8 cellular contexts compared by ENCODE assay signal in the genomic region with DNA sequence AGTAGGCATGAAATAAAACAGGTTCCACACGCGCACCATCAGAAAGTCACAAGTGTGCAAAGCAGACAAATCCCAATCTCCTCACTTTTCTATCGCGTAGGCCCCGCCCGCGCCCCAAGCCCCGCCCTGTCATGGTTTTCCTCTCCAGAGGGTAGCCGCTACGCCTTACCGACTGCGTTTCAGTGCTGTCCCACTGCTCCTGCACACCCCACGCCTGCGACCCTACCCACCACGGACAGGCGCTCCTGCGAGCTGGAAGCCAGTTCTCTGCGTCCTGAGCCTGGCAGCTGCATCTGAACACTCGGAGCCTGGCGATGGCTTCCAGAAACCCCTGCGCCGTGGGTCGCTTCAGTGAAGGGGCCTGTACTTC. TPM values are rescaled to one million over a fixed set of nuclear protein-coding genes. Genes with fewer than 3 reads are reported as not detected.
A peak's percentile ranks its signal among the peaks of the same experiment; 100 is the strongest.
DNase-seq lines count a peak whose midpoint lies in the region; ATAC-seq, FAIRE-seq and TF ChIP-seq lines count a peak whose summit lies in the region.

No MANE protein-coding gene starts in this region.

- H3K36me3 ChIP-seq in GM12878 (ENCODE audit: control insufficient read depth in 2 of 2, insufficient read depth in 2 of 2, low read length in 1 of 2), result no peaks in the 10 kb centered on the region

- no peak overlapping the region for H3K27ac ChIP-seq in GM12878 (ENCODE audit: control insufficient read depth, insufficient read depth)

- RAD21 ChIA-PET in GM12878 (lab: Charles Lee; ENCODE audit: unreplicated experiment), result no interaction called here

- in situ Hi-C loops in GM12878 (cut with MboI), result no loop called here

- H4K20me1 ChIP-seq in GM12878 (ENCODE audit: control insufficient read depth, insufficient read depth), result no peaks in the 10 kb centered on the region

- H3K27me3 ChIP-seq in GM12878 (replicated peaks in 1 of 2; ENCODE audit: control insufficient read depth in 2 of 2, insufficient read depth in 2 of 2, low read length in 1 of 2), result no peaks in the 10 kb centered on the region

- no peak for TF ChIP-seq POLR2A in GM12878 (IDR thresholded peaks at IDR 0.05; ENCODE audit: low read depth, low read length)

- CTCF ChIA-PET in GM12878 (lab: Yijun Ruan, JAX), result no interaction called here

- H3K79me2 ChIP-seq in GM12878 (ENCODE audit: control insufficient read depth, insufficient read depth, low read length), result no peaks in the 10 kb centered on the region

- POLR2A ChIA-PET in GM12878 (lab: Charles Lee), result no interaction called here

- no peak for FAIRE-seq in GM12878 (lab: Jason Lieb, UNC)

- peak overlapping the region; percentile 51; the same call in 1 of the 2 replicates for H3K9ac ChIP-seq in GM12878 (ENCODE audit: control insufficient read depth, insufficient read depth, low read length)

- H2AFZ ChIP-seq in GM12878 (ENCODE audit: control insufficient read depth, low read depth, low read length), result peak overlapping the region; percentile 82

- WGBS in GM12878 (ENCODE audit: insufficient coverage, insufficient replicate concordance, low lambda C conversion rate, missing lambda C conversion rate), result 1% methylated on average over 15 of the region's 23 CpGs

- peak; percentile 33 for ATAC-seq in GM18517 (IDR thresholded peaks at IDR 0.05; ENCODE audit: unreplicated experiment)
- ATAC-seq in HG03066 (IDR thresholded peaks at IDR 0.05; ENCODE audit: low read depth, unreplicated experiment), result peak; percentile 24
- ATAC-seq in GM12878, result peak; percentile 31

- H3K4me3 ChIP-seq in GM12878, result peak overlapping the region; percentile 78

- SMC1A ChIA-PET in GM12878 (lab: Charles Lee; ENCODE audit: uncharacterized antibody, unreplicated experiment), result no interaction called here

- no peak for TF ChIP-seq CTCF in GM12878 (IDR thresholded peaks at IDR 0.05 in 2 of 3, conservative IDR thresholded peaks at IDR 0.05 in 1 of 3; ENCODE audit: control insufficient read depth in 2 of 3, extremely low read depth in 1 of 3, insufficient read depth in 1 of 3, low read depth in 3 of 3, low read length in 3 of 3)

- no peaks in the 10 kb centered on the region for H3K4me1 ChIP-seq in GM12878 (ENCODE audit: control insufficient read depth, insufficient read depth, low read length)

- DNase-seq in 8988T, result peak; percentile 13
- DNase-seq in RPMI8226, result peak; percentile 27
- DNase-seq in GM12878 (ENCODE audit: low read depth, low spot score), result no peak
- DNase-seq in iris pigment epithelial cell (ENCODE audit: low read depth), result peak; percentile 42
- peak; percentile 3 to 32 (median 32) for DNase-seq in stimulated activated CD4-positive, alpha-beta T cell treated with anti-CD3 and anti-CD28 coated beads, Interleukin-12 subunit alpha, Interleukin-12 subunit beta, amount 100 ng/mL, for 48 hours (ENCODE audit: low read depth in 2 of 3, low spot score in 1 of 3)
- DNase-seq in NCI-H2107 treated with DMSO at 0.1 percent for 48 hours (lab: John Stamatoyannopoulos, UW; ENCODE audit: unreplicated experiment), result no peak

- intact Hi-C loops in GM12878 (cut with micrococcal nuclease; ENCODE audit: unreplicated experiment), result no loop called here

- no peak for TF ChIP-seq EP300 in GM12878 (IDR thresholded peaks at IDR 0.05; ENCODE audit: borderline replicate concordance in 1 of 2, control insufficient read depth in 1 of 2, low read depth in 2 of 2, low read length in 2 of 2)

- peaks cover 7% of the 10 kb centered on the region; the same call in 2 of the 3 replicates for H3K9me3 ChIP-seq in GM12878 (replicated peaks; ENCODE audit: control insufficient read depth, insufficient read depth, low read length)

- H3K4me2 ChIP-seq in GM12878 (ENCODE audit: control insufficient read depth, insufficient read depth), result peak overlapping the region; percentile 39; the same call in 1 of the 2 replicates

- BruUV-seq in GM12878 (replicated peaks; lab: Mats Ljungman, UMichigan), result no TSS peak

- no peak for TF ChIP-seq RAD21 in GM12878 (IDR thresholded peaks at IDR 0.05; ENCODE audit: insufficient read depth, low read depth, low read length)

TF ChIP-seq in GM12878, 131 proteins besides CTCF, POLR2A, EP300 and RAD21 (continues in another document):
- no peak for TF ChIP-seq SREBF2 (IDR thresholded peaks at IDR 0.05; ENCODE audit: low read length)

RNA-seq across cellular contexts. Expression of a gene that starts 0.4 kb away (rescaled TPM):
- 2.2 and 3.4 TPM in 2 replicates for total RNA-seq in GM12878 (2013; cell fraction: nucleolus; rRNA removed)
- 0.34 and 1.2 TPM in 2 replicates for total RNA-seq in GM12878 (2014; rRNA removed)
- 0.55 and 0.63 TPM in 2 replicates for total RNA-seq in GM12878 (2014; rRNA removed; fragmentation: Illumina TruSeq; extraction: Trizol)
- 0.74 and 0.77 TPM in 2 replicates for total RNA-seq in GM12878 (2021)
- 0.26 TPM for polyA plus RNA-seq in GM12878 (2011; ENCODE audit: low read depth)
- 0.16 and 0.18 TPM in 2 replicates for polyA plus RNA-seq in GM12878 (2011; rRNA removed)
- polyA plus RNA-seq in GM12878 (2011; cell fraction: cytosol; rRNA removed), result 0.04 and 0.15 TPM in 2 replicates
- polyA plus RNA-seq in GM12878 (2011; cell fraction: nucleus; rRNA removed), result 0.16 and 0.28 TPM in 2 replicates
- polyA plus RNA-seq in GM12878 (2012), result 0.39 and 1.1 TPM in 2 replicates
- 0.54 and 0.95 TPM in 2 replicates for polyA plus RNA-seq in GM12878 (2014; fragmentation: Illumina TruSeq; extraction: Trizol)
- polyA plus RNA-seq in GM12878 (2014; fragmentation: Nextera tagmentation; extraction: Ambion mirVana), result under 1 TPM; 0.16 to 0.27 TPM
- polyA plus RNA-seq in GM12878 (2014; rRNA removed), result 0.44 and 1.4 TPM in 2 replicates
- polyA plus RNA-seq in GM12878 (2016; fragmentation: Nextera tagmentation; extraction: Ambion mirVana), result under 1 TPM; 0.57 to 0.58 TPM
- polyA minus RNA-seq in GM12878 (2011; rRNA and poly(A)+ RNA removed), result 0.31 and 0.37 TPM in 2 replicates
- polyA minus RNA-seq in GM12878 (2011; cell fraction: cytosol; rRNA and poly(A)+ RNA removed), result not detected in 2 replicates
- 0.10 and 0.36 TPM in 2 replicates for polyA minus RNA-seq in GM12878 (2011; cell fraction: nucleus; rRNA and poly(A)+ RNA removed)

RNA-seq across cellular contexts. Expression of a gene that starts 28.1 kb away (rescaled TPM):
- 1.2 and 1.4 TPM in 2 replicates for total RNA-seq in GM12878 (2013; cell fraction: nucleolus; rRNA removed)
- 0.06 TPM in 1 of 2 replicates, not detected in the other for total RNA-seq in GM12878 (2014; rRNA removed)
- total RNA-seq in GM12878 (2014; rRNA removed; fragmentation: Illumina TruSeq; extraction: Trizol), result 0.04 and 0.05 TPM in 2 replicates
- 0.05 TPM in 2 replicates for total RNA-seq in GM12878 (2021)
- 0.10 TPM for polyA plus RNA-seq in GM12878 (2011; ENCODE audit: low read depth)
- 0.11 and 0.16 TPM in 2 replicates for polyA plus RNA-seq in GM12878 (2011; rRNA removed)
- 0.03 and 0.04 TPM in 2 replicates for polyA plus RNA-seq in GM12878 (2011; cell fraction: cytosol; rRNA removed)
- 0.06 and 0.21 TPM in 2 replicates for polyA plus RNA-seq in GM12878 (2011; cell fraction: nucleus; rRNA removed)
- 0.22 and 0.24 TPM in 2 replicates for polyA plus RNA-seq in GM12878 (2012)
- polyA plus RNA-seq in GM12878 (2014; fragmentation: Illumina TruSeq; extraction: Trizol), result 0.13 and 0.14 TPM in 2 replicates
- under 1 TPM; 0.03 to 0.07 TPM for polyA plus RNA-seq in GM12878 (2014; fragmentation: Nextera tagmentation; extraction: Ambion mirVana)
- polyA plus RNA-seq in GM12878 (2014; rRNA removed), result 0.01 and 0.48 TPM in 2 replicates
- not detected for polyA plus RNA-seq in GM12878 (2016; fragmentation: Nextera tagmentation; extraction: Ambion mirVana)
- polyA minus RNA-seq in GM12878 (2011; rRNA and poly(A)+ RNA removed), result not detected in 2 replicates
- polyA minus RNA-seq in GM12878 (2011; cell fraction: cytosol; rRNA and poly(A)+ RNA removed), result not detected in 2 replicates
- 0.38 TPM in 1 of 2 replicates, not detected in the other for polyA minus RNA-seq in GM12878 (2011; cell fraction: nucleus; rRNA and poly(A)+ RNA removed)

RNA-seq across cellular contexts. Expression of a gene that starts 28.2 kb away (rescaled TPM):
- 24.7 and 27.0 TPM in 2 replicates for total RNA-seq in GM12878 (2013; cell fraction: nucleolus; rRNA removed)
- total RNA-seq in GM12878 (2014; rRNA removed) (5.7 and 6.4 TPM in 2 replicates), GM12878 (2014; rRNA removed; fragmentation: Illumina TruSeq; extraction: Trizol) (2.5 and 2.8 TPM in 2 replicates), GM12878 (2021) (5.6 and 5.8 TPM in 2 replicates)
- 1.4 TPM for polyA plus RNA-seq in GM12878 (2011; ENCODE audit: low read depth)
- polyA plus RNA-seq in GM12878 (2011; rRNA removed) (0.84 and 0.92 TPM in 2 replicates), GM12878 (2014; fragmentation: Illumina TruSeq; extraction: Trizol) (1.2 and 1.9 TPM in 2 replicates), GM12878 (2014; fragmentation: Nextera tagmentation; extraction: Ambion mirVana) (under 1 TPM; 0.48 to 0.95 TPM), GM12878 (2014; rRNA removed) (4.1 and 4.8 TPM in 2 replicates), GM12878 (2016; fragmentation: Nextera tagmentation; extraction: Ambion mirVana) (1 to 10 TPM; 4.8 to 5.6 TPM)
- polyA plus RNA-seq in GM12878 (2011; cell fraction: cytosol; rRNA removed), result 1.5 and 1.9 TPM in 2 replicates
- polyA plus RNA-seq in GM12878 (2011; cell fraction: nucleus; rRNA removed), result 1.7 and 2.0 TPM in 2 replicates
- polyA plus RNA-seq in GM12878 (2012), result 3.1 and 3.3 TPM in 2 replicates
- polyA minus RNA-seq in GM12878 (2011; rRNA and poly(A)+ RNA removed), result 2.3 and 2.6 TPM in 2 replicates
- polyA minus RNA-seq in GM12878 (2011; cell fraction: cytosol; rRNA and poly(A)+ RNA removed), result 0.31 and 0.53 TPM in 2 replicates
- polyA minus RNA-seq in GM12878 (2011; cell fraction: nucleus; rRNA and poly(A)+ RNA removed), result 2.2 and 2.5 TPM in 2 replicates

RNA-seq across cellular contexts. Expression of a gene that starts 59.2 kb away (rescaled TPM):
- total RNA-seq in GM12878 (2013; cell fraction: nucleolus; rRNA removed), result not detected in 2 replicates
- total RNA-seq in GM12878 (2014; rRNA removed) (not detected in 2 replicates), GM12878 (2014; rRNA removed; fragmentation: Illumina TruSeq; extraction: Trizol) (not detected in 2 replicates), GM12878 (2021) (0.03 TPM in 1 of 2 replicates, not detected in the other)
- polyA plus RNA-seq in GM12878 (2011; ENCODE audit: low read depth), result not detected
- polyA plus RNA-seq in GM12878 (2011; rRNA removed) (not detected in 2 replicates), GM12878 (2014; fragmentation: Illumina TruSeq; extraction: Trizol) (not detected in 2 replicates), GM12878 (2014; fragmentation: Nextera tagmentation; extraction: Ambion mirVana) (not detected), GM12878 (2014; rRNA removed) (not detected in 2 replicates), GM12878 (2016; fragmentation: Nextera tagmentation; extraction: Ambion mirVana) (not detected)
- not detected in 2 replicates for polyA plus RNA-seq in GM12878 (2011; cell fraction: cytosol; rRNA removed)
- not detected in 2 replicates for polyA plus RNA-seq in GM12878 (2011; cell fraction: nucleus; rRNA removed)
- not detected in 2 replicates for polyA plus RNA-seq in GM12878 (2012)
- not detected in 2 replicates for polyA minus RNA-seq in GM12878 (2011; rRNA and poly(A)+ RNA removed)
- not detected in 2 replicates for polyA minus RNA-seq in GM12878 (2011; cell fraction: cytosol; rRNA and poly(A)+ RNA removed)
- polyA minus RNA-seq in GM12878 (2011; cell fraction: nucleus; rRNA and poly(A)+ RNA removed), result not detected in 2 replicates

Comparison
In these comparisons a context has a peak if more than half of its experiments do, and no peak if none do; other contexts are left out.
1. DNase-seq: peak in 8988T (single experiment), RPMI8226 (single experiment), iris pigment epithelial cell (single experiment) and stimulated activated CD4-positive, alpha-beta T cell treated with anti-CD3 and anti-CD28 coated beads, Interleukin-12 subunit alpha, Interleukin-12 subunit beta, amount 100 ng/mL, for 48 hours (3 of 3); none in GM12878 (single experiment) and NCI-H2107 treated with DMSO at 0.1 percent for 48 hours (single experiment).
2. Peak in every context shown above with its lines, with median percentiles within 50 percentile points of each other: ATAC-seq.